ENCODE assay signal across 14 cellular contexts in the genomic region with DNA sequence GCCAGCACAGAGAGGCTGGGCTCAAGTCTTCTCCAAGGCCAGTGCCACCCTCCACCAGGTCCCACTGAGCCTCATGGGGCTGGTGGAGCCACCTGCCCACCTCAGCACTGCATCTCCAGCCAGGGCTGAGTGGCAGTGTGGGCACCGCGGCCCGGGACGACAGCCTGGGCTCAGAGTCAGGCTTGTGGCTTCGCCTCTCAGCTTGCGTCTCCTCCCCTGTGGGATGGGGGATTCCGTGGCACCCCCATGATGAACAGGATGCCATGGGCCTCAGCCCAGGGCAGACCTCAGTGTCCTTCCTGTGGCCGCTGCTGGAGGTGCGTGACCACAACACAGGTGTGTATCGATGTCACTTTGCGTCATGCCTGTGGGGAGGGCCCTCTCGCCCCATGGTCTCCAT.
"Had no signal": no experiment of that assay in that cellular context is flagged by ENCODE, and none has a peak within 500 bp of the region (broad histone marks: within the 10 kb centered on the region; RNA-seq: fewer than 3 reads in every experiment).

No MANE protein-coding gene starts in this region.

- ATAC-seq: gastroesophageal sphincter had no signal

- H3K4me3 Mint-ChIP-seq: activated naive CD4-positive, alpha-beta T cell treated with anti-CD3 and anti-CD28 coated beads for 36 hours; nephron progenitor cell; stimulated activated naive CD8-positive, alpha-beta T cell treated with anti-CD3 and anti-CD28 coated beads, Interleukin-15, Interleukin-2, amounts not matched to agents 100 ng/mL and 50 ng/mL, for 24 hours had no signal

- H3K9me3 ChIP-seq: gastroesophageal sphincter, mucosa of descending colon, tibial artery had no signal

- H3K27me3 ChIP-seq: cardiac muscle cell had no signal

- H3K27ac Mint-ChIP-seq: activated naive CD4-positive, alpha-beta T cell treated with anti-CD3 and anti-CD28 coated beads for 36 hours; nephron progenitor cell; stimulated activated naive CD8-positive, alpha-beta T cell treated with anti-CD3 and anti-CD28 coated beads, Interleukin-15, Interleukin-2, amounts not matched to agents 100 ng/mL and 50 ng/mL, for 24 hours had no signal

- DNase-seq: activated CD4-positive, CD25-positive, alpha-beta regulatory T cell treated with anti-CD3 and anti-CD28 coated beads, Interleukin-2, amount 50 U/mL, for 72 hours; activated CD8-positive, alpha-beta memory T cell treated with anti-CD3 and anti-CD28 coated beads, Interleukin-2, amount 50 U/mL, for 48 hours; activated naive CD4-positive, alpha-beta T cell treated with anti-CD3 and anti-CD28 coated beads for 36 hours; activated T-cell treated with anti-CD3 and anti-CD28 coated beads, Interleukin-2, amount 50 U/mL, for 48 hours; mesendoderm; nephron progenitor cell; stimulated activated CD4-positive, alpha-beta T cell treated with anti-CD3 and anti-CD28 coated beads, Interleukin-4, amount 100 ng/mL, for 1 hour; tibial artery had no signal

- H3K36me3 ChIP-seq: cardiac muscle cell, gastroesophageal sphincter, tibial artery had no signal

- H3K27ac ChIP-seq: cardiac muscle cell, epithelial cell of prostate, gastroesophageal sphincter, tibial artery, VCaP had no signal

- H3K9me3 Mint-ChIP-seq: activated naive CD4-positive, alpha-beta T cell treated with anti-CD3 and anti-CD28 coated beads for 36 hours; nephron progenitor cell; stimulated activated naive CD8-positive, alpha-beta T cell treated with anti-CD3 and anti-CD28 coated beads, Interleukin-15, Interleukin-2, amounts not matched to agents 100 ng/mL and 50 ng/mL, for 24 hours had no signal

- H3K4me3 ChIP-seq: cardiac muscle cell, gastroesophageal sphincter, mucosa of descending colon, tibial artery had no signal
